ENCODE assay signal across 15 cellular contexts in the genomic region with DNA sequence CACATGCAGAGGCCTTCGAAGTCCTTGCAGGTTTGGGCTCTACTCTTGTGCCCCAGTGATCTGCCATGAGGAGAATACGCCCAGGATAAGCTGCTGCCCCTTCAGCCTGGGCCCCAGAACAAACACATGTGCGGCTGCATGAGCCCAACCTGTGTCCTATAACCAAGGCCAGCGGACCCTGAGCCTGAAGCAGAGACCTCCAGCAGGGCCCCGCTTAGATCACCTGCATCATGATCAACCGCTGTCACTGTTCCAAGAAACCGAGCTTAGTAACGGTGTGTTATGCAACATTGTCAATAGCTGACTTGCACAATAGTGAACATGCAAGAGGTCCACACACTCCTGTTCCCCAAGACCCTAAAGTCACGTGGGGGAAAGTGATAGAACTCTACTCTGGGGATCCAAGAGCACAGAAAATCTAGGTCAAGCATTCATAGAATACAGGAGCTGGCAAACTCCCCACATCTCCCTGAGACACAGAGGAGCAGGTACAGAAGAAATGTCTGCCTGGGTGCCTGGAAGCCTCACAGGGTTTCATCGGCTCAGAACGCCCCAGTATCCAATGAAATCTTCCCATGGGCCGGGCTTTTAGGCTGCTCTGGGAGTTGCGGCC.
"Had no signal": no experiment of that assay in that cellular context is flagged by ENCODE, and none has a peak within 500 bp of the region (broad histone marks: within the 10 kb centered on the region; RNA-seq: fewer than 3 reads in every experiment).

No MANE protein-coding gene starts in this region.

- H3K4me3 ChIP-seq: cardiac muscle cell, esophagus squamous epithelium, prostate gland, suprapubic skin had no signal

- FAIRE-seq: astrocyte, colon, keratinocyte had no signal

- ATAC-seq: activated CD4-positive, alpha-beta T cell treated with anti-CD3 and anti-CD28 coated beads for 36 hours; sciatic nerve had no signal

- H3K27me3 ChIP-seq: cardiac muscle cell had no signal

- H3K36me3 ChIP-seq: cardiac muscle cell, esophagus squamous epithelium, prostate gland, suprapubic skin had no signal

- H3K27ac ChIP-seq: cardiac muscle cell, esophagus squamous epithelium, prostate gland, suprapubic skin, VCaP had no signal

- DNase-seq: activated CD4-positive, alpha-beta memory T cell treated with anti-CD3 and anti-CD28 coated beads for 36 hours; activated CD4-positive, alpha-beta T cell treated with anti-CD3 and anti-CD28 coated beads for 36 hours; activated naive CD4-positive, alpha-beta T cell treated with anti-CD3 and anti-CD28 coated beads, Interleukin-2, amount 10 ng/mL, durations not matched to agents 7 days and 5 days; activated T-cell treated with anti-CD3 and anti-CD28 coated beads, Interleukin-2, amount 50 U/mL, for 24 hours; esophagus squamous epithelium; hippocampal formation; T-helper 1 cell had no signal

- H3K9me3 ChIP-seq: esophagus squamous epithelium, prostate gland, suprapubic skin had no signal

- H3K4me1 ChIP-seq: esophagus squamous epithelium, prostate gland, suprapubic skin had no signal
